In the genomic region with DNA sequence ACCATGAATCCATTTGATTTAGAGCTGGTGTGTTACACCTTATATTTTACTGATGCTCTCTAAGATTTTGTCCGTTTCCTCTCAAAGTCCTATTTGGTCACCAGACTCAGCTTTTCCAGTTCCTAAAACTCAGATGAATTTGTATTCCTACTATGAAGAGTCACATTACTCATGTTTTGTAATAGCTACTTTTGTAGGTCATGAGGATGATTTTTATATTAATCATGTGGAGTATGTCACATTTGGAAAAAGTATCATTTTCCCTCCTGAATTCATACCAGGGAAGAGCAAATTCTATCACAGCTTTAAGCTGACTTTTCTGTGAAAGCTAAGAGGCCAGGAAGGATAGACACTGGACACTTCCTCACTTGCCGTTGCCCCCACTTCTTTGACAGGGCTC, we compare ENCODE assay signal across 13 cellular contexts.
"Had no signal": no experiment of that assay in that cellular context is flagged by ENCODE, and none has a peak within 500 bp of the region (broad histone marks: within the 10 kb centered on the region; RNA-seq: fewer than 3 reads in every experiment).

No MANE protein-coding gene starts in this region.

- H3K27me3 ChIP-seq: colonic mucosa, right lobe of liver had no signal

- H3K36me3 ChIP-seq: colonic mucosa, prostate gland, right lobe of liver had no signal

- ATAC-seq: activated naive CD8-positive, alpha-beta T cell treated with anti-CD3 and anti-CD28 coated beads, Interleukin-2, amount 50 U/mL, for 24 hours; natural killer cell treated with Interleukin-12 subunit alpha and Interleukin-12 subunit beta and Interleukin-15 and Interleukin-18, amount 100 ng/mL, for 72 hours; right lobe of liver had no signal

- H3K4me1 ChIP-seq: colonic mucosa, prostate gland, right lobe of liver had no signal

- H3K4me3 ChIP-seq: colonic mucosa, prostate gland, right lobe of liver, thoracic aorta had no signal

- DNase-seq: activated CD4-positive, alpha-beta T cell treated with anti-CD3 and anti-CD28 coated beads for 48 hours; activated naive CD4-positive, alpha-beta T cell treated with Interleukin-2 at 50 U/mL for 16 hours; activated naive CD8-positive, alpha-beta T cell treated with anti-CD3 and anti-CD28 coated beads, Interleukin-2, amount 50 U/mL, for 24 hours; colonic mucosa; effector CD4-positive, alpha-beta T cell; head of caudate nucleus; occipital lobe; right lobe of liver; stimulated activated CD4-positive, alpha-beta T cell treated with anti-CD3 and anti-CD28 coated beads, Interleukin-12 subunit alpha, Interleukin-12 subunit beta, amount 100 ng/mL, for 4 hours; T-helper 1 cell had no signal

- H3K9me3 ChIP-seq: colonic mucosa, prostate gland, right lobe of liver, thoracic aorta had no signal

- H3K27ac ChIP-seq: colonic mucosa, prostate gland, right lobe of liver, thoracic aorta had no signal
